Comparison of ENCODE assay signal across 9 cellular contexts in genomic region chr9:37963936-37964739, GRCh38.
DNase-seq lines count a peak whose midpoint lies in the region.
"Had no signal": no experiment of that assay in that cellular context is flagged by ENCODE, and none has a peak within 500 bp of the region (broad histone marks: within the 10 kb centered on the region; RNA-seq: fewer than 3 reads in every experiment).

No MANE protein-coding gene starts in this region.

- H3K36me3 Mint-ChIP-seq in dendritic cell treated with granulocyte-macrophage colony-stimulating factor and Interleukin-4, amounts not matched to agents 40 ng/mL and 50 ng/mL, for 4 days (ENCODE audit: low read depth) = peaks cover 7% of the 10 kb centered on the region

- intact Hi-C loops in dendritic cell treated with granulocyte-macrophage colony-stimulating factor and Interleukin-4, amounts not matched to agents 40 ng/mL and 50 ng/mL, for 4 days (cut with micrococcal nuclease) = no loop called here

- peak overlapping the region; percentile 43 for H3K27ac Mint-ChIP-seq in dendritic cell treated with granulocyte-macrophage colony-stimulating factor and Interleukin-4, amounts not matched to agents 40 ng/mL and 50 ng/mL, for 4 days

- peaks cover 83% of the 10 kb centered on the region for H3K4me1 Mint-ChIP-seq in dendritic cell treated with granulocyte-macrophage colony-stimulating factor and Interleukin-4, amounts not matched to agents 40 ng/mL and 50 ng/mL, for 4 days (ENCODE audit: low read depth)

- H3K27me3 Mint-ChIP-seq in dendritic cell treated with granulocyte-macrophage colony-stimulating factor and Interleukin-4, amounts not matched to agents 40 ng/mL and 50 ng/mL, for 4 days = no peaks in the 10 kb centered on the region

- no peak overlapping the region for H3K4me3 Mint-ChIP-seq in dendritic cell treated with granulocyte-macrophage colony-stimulating factor and Interleukin-4, amounts not matched to agents 40 ng/mL and 50 ng/mL, for 4 days

- peaks cover 63% of the 10 kb centered on the region for H3K4me1 ChIP-seq in mucosa of stomach (ENCODE audit: control insufficient read depth, insufficient read depth, low read length)
- H3K4me1 ChIP-seq: HAP-1 had no signal

- H3K9me3 Mint-ChIP-seq in dendritic cell treated with granulocyte-macrophage colony-stimulating factor and Interleukin-4, amounts not matched to agents 40 ng/mL and 50 ng/mL, for 4 days = no peaks in the 10 kb centered on the region

- H3K9ac ChIP-seq in mucosa of stomach (ENCODE audit: low read length) = peak overlapping the region; percentile 14

- no peak overlapping the region for H3K4me3 ChIP-seq in mucosa of stomach (ENCODE audit: low read length)
- H3K4me3 ChIP-seq: HAP-1 had no signal

- H3K27me3 ChIP-seq in mucosa of stomach (ENCODE audit: control insufficient read depth, insufficient read depth, low read length) = no peaks in the 10 kb centered on the region

- H3K36me3 ChIP-seq in mucosa of stomach (ENCODE audit: control insufficient read depth, insufficient read depth, low read length) = no peaks in the 10 kb centered on the region
- H3K36me3 ChIP-seq: HAP-1 had no signal

- DNase-seq in Daoy (ENCODE audit: low read depth) = peak; percentile 89
- peak; percentile 97 to 98 for DNase-seq in NCI-H526 (lab: John Stamatoyannopoulos, UW)
- DNase-seq in cerebellum (ENCODE audit: low spot score) = no peak
- no peak for DNase-seq in NCI-H1694 (lab: John Stamatoyannopoulos, UW)
- DNase-seq in activated CD4-positive, alpha-beta T cell treated with anti-CD3 and anti-CD28 coated beads, Interleukin-2, amount 50 U/mL, for 48 hours = no peak
- no peak for DNase-seq in stimulated activated CD4-positive, alpha-beta T cell treated with anti-CD3 and anti-CD28 coated beads, Interleukin-4, amount 100 ng/mL, for 24 hours

- no peaks in the 10 kb centered on the region for H3K9me3 ChIP-seq in mucosa of stomach (ENCODE audit: control insufficient read depth, low read length)
- H3K9me3 ChIP-seq: HAP-1 had no signal

Comparison
In these comparisons a context has a peak if more than half of its experiments do, and no peak if none do; other contexts are left out.
1. DNase-seq: peak in Daoy (single experiment) and NCI-H526 (2 of 2); none in cerebellum (single experiment), NCI-H1694 (single experiment), activated CD4-positive, alpha-beta T cell treated with anti-CD3 and anti-CD28 coated beads, Interleukin-2, amount 50 U/mL, for 48 hours (0 of 2) and stimulated activated CD4-positive, alpha-beta T cell treated with anti-CD3 and anti-CD28 coated beads, Interleukin-4, amount 100 ng/mL, for 24 hours (single experiment).